18 cellular contexts compared by ENCODE assay signal in genomic region chr5:22754155-22754554, GRCh38.
DNase-seq lines count a peak whose midpoint lies in the region; ATAC-seq and TF ChIP-seq lines count a peak whose summit lies in the region.
"Had no signal": no experiment of that assay in that cellular context is flagged by ENCODE, and none has a peak within 500 bp of the region (broad histone marks: within the 10 kb centered on the region; RNA-seq: fewer than 3 reads in every experiment).

No MANE protein-coding gene starts in this region.

- H3K4me2 ChIP-seq in PC-9: no peak overlapping the region

- H3K4me3 ChIP-seq in PC-9 (no peak overlapping the region), transverse colon (no peak overlapping the region)
- H3K4me3 ChIP-seq: HAP-1, Peyer's patch had no signal

- TF ChIP-seq CTCF in PC-9 (conservative IDR thresholded peaks at IDR 0.05) (no peak), transverse colon (IDR thresholded peaks at IDR 0.05) (no peak)

- H3K36me3 ChIP-seq in PC-9 (ENCODE audit: low read depth) (no peaks in the 10 kb centered on the region), transverse colon (no peaks in the 10 kb centered on the region)
- H3K36me3 ChIP-seq: HAP-1, Peyer's patch had no signal

- no peak for ATAC-seq in HG02885 (IDR thresholded peaks at IDR 0.05; ENCODE audit: poor library complexity, unreplicated experiment)
- ATAC-seq: SK-N-SH treated with all-trans-retinoic acid at 6 μM for 48 hours had no signal

- no peak overlapping the region for H3K27ac ChIP-seq in PC-9
- H3K27ac ChIP-seq in transverse colon: no peak overlapping the region
- H3K27ac ChIP-seq: C4-2B, Peyer's patch had no signal

- H3K79me2 ChIP-seq in PC-9 (ENCODE audit: low read depth): no peaks in the 10 kb centered on the region

- no peaks in the 10 kb centered on the region for H3K9me2 ChIP-seq in PC-9 (ENCODE audit: insufficient read depth)

- no peaks in the 10 kb centered on the region for H3F3A ChIP-seq in PC-9 (ENCODE audit: insufficient read depth, low read depth)

- DNase-seq in G401 (ENCODE audit: low spot score): peak; percentile 56
- DNase-seq in NCI-H2227 (lab: John Stamatoyannopoulos, UW; ENCODE audit: unreplicated experiment): peak; percentile 42
- no peak for DNase-seq in PC-9
- DNase-seq in inferior parietal cortex (ENCODE audit: extremely low spot score): peak; percentile 39
- no peak for DNase-seq in activated gamma-delta T cell treated with Interleukin-2 at 50 U/mL for 16 hours
- DNase-seq in transverse colon: no peak
- DNase-seq in NCI-H1092 (lab: John Stamatoyannopoulos, UW): no peak
- DNase-seq: COR-L47, IMR-90, Karpas-422, MM.1S, NCI-H2029 treated with DMSO at 0.1 percent for 48 hours, Peyer's patch, Right ventricle myocardium superior had no signal

- no TSS peak for BruUV-seq in PC-9 (replicated peaks; lab: Mats Ljungman, UMichigan)

- TF ChIP-seq POLR2A in transverse colon (IDR thresholded peaks at IDR 0.05): no peak

- no peaks in the 10 kb centered on the region for H3K27me3 ChIP-seq in PC-9 (ENCODE audit: insufficient read depth, low read depth)
- no peaks in the 10 kb centered on the region for H3K27me3 ChIP-seq in transverse colon
- H3K27me3 ChIP-seq: Peyer's patch had no signal

- TF ChIP-seq EP300 in transverse colon (IDR thresholded peaks at IDR 0.05; ENCODE audit: low read depth): no peak

- H3K4me1 ChIP-seq in PC-9 (replicated peaks; ENCODE audit: insufficient read depth) (no peaks in the 10 kb centered on the region), transverse colon (no peaks in the 10 kb centered on the region)
- H3K4me1 ChIP-seq: HAP-1, Peyer's patch had no signal

- intact Hi-C loops in PC-9 (cut with micrococcal nuclease; ENCODE audit: unreplicated experiment) (no loop called here), transverse colon (cut with DNase I; ENCODE audit: low total_unique reads) (no loop called here)

- 58 to 67% methylated on average over 3 of the region's 3 CpGs for WGBS in transverse colon (ENCODE audit: low coverage in 1 of 2), 2 donors

- POLR2A ChIA-PET in PC-9 (lab: Charles Lee; ENCODE audit: unreplicated experiment): no interaction called here

- H2AFZ ChIP-seq in PC-9: 0 out of 2 replicates have a peak overlapping the region, but pooled peaks have one; percentile 13

- H3K9me3 ChIP-seq in PC-9 (ENCODE audit: insufficient read depth, low read depth) (no peaks in the 10 kb centered on the region), transverse colon (no peaks in the 10 kb centered on the region)
- H3K9me3 ChIP-seq: HAP-1, Peyer's patch had no signal

- CTCF ChIA-PET in PC-9 (lab: Charles Lee): no interaction called here

- in situ Hi-C loops in G401 (cut with HindIII; ENCODE audit: low sequenced_read_pairs): no loop called here
- in situ Hi-C loops in transverse colon (cut with MboI; ENCODE audit: low pct_ligation_motif_present in 1 of 4, low pct_unique_long_range_greater_than_20kb in 1 of 4, low sequenced_read_pairs in 3 of 4): no loop called here

- H4K20me1 ChIP-seq in PC-9 (ENCODE audit: insufficient read depth): peaks cover 3% of the 10 kb centered on the region; the same call in 1 of the 2 replicates

Comparison
In these comparisons a context has a peak if more than half of its experiments do, and no peak if none do; other contexts are left out.
1. DNase-seq: peak in G401 (single experiment), NCI-H2227 (single experiment) and inferior parietal cortex (single experiment); none in PC-9 (0 of 2), activated gamma-delta T cell treated with Interleukin-2 at 50 U/mL for 16 hours (single experiment), transverse colon (single experiment) and NCI-H1092 (single experiment).